ENCODE assay signal across 11 cellular contexts in the genomic region with DNA sequence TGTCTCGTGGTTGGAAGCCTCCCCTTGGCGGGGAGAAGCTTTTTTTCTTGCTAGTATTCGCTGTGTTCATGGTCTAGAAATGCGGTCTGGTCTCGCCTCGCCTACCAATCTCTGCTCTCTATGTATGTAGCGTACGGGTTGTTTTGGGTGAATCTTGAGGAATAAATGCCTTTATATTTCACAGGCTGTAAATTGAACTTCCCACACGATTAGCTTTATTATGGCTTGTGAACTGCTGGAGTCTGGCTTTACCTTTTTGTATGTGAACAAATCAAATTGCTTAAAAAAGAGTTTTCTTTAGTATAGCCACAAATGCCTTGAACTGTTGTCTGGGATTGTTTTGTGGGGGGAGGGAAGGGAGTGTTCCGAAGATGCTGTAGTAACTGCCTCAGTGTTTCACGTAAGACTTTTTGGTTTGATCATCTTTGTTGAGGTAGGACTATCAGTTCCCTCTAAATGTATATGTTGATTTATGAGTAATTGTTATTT. TPM values are rescaled to one million over a fixed set of nuclear protein-coding genes. Genes with fewer than 3 reads are reported as not detected.
A peak's percentile ranks its signal among the peaks of the same experiment; 100 is the strongest.
DNase-seq lines count a peak whose midpoint lies in the region; ATAC-seq lines count a peak whose summit lies in the region.
"Had no signal": no experiment of that assay in that cellular context is flagged by ENCODE, and none has a peak within 500 bp of the region (broad histone marks: within the 10 kb centered on the region; RNA-seq: fewer than 3 reads in every experiment).

No MANE protein-coding gene starts in this region.

- DNase-seq in NCI-H446 (lab: John Stamatoyannopoulos, UW) (peak; percentile 18 to 48), NCI-H446 treated with DMSO at 0.1 percent for 48 hours (lab: John Stamatoyannopoulos, UW) (no peak), HAP-1 (ENCODE audit: low spot score in 2 of 2) (no peak), putamen (ENCODE audit: low spot score) (no peak)
- no peak for DNase-seq in naive thymus-derived CD4-positive, alpha-beta T cell
- no peak for DNase-seq in central memory CD4-positive, alpha-beta T cell
- DNase-seq in stimulated activated CD8-positive, alpha-beta memory T cell treated with anti-CD3 and anti-CD28 coated beads, Interleukin-4, amount 100 ng/mL, for 48 hours: no peak
- DNase-seq: activated gamma-delta T cell, Karpas-422, kidney glomerular epithelial cell had no signal

- H3K9me3 ChIP-seq in HAP-1: no peaks in the 10 kb centered on the region
- no peaks in the 10 kb centered on the region for H3K9me3 ChIP-seq in naive thymus-derived CD4-positive, alpha-beta T cell (ENCODE audit: control insufficient read depth in 2 of 3, low read length in 3 of 3)

- peak overlapping the region; percentile 2 for H3K27ac Mint-ChIP-seq in activated naive CD8-positive, alpha-beta T cell
- H3K27ac Mint-ChIP-seq in naive thymus-derived CD4-positive, alpha-beta T cell: peak overlapping the region in 1 of 9 donors; percentile 51

- H3K9me3 Mint-ChIP-seq in activated naive CD8-positive, alpha-beta T cell (ENCODE audit: low read depth): no peaks in the 10 kb centered on the region
- H3K9me3 Mint-ChIP-seq in naive thymus-derived CD4-positive, alpha-beta T cell: no peaks in the 10 kb centered on the region

- H3K27me3 Mint-ChIP-seq in activated naive CD8-positive, alpha-beta T cell: peaks cover 44% of the 10 kb centered on the region
- H3K27me3 Mint-ChIP-seq in naive thymus-derived CD4-positive, alpha-beta T cell: peaks cover 66 to 72% (median 68%) of the 10 kb centered on the region in 5 donors

- in situ Hi-C loops in HAP-1 (cut with MboI; ENCODE audit: low sequenced_read_pairs): loop anchor here (25.0 kb wide), 1 partner anchor 192 kb away; no protein-coding TSS in a partner anchor

- H3K27me3 ChIP-seq in HAP-1 (ENCODE audit: low read depth): peaks cover 3% of the 10 kb centered on the region; the same call in 1 of the 2 replicates
- peaks cover 0 to 5% of the 10 kb centered on the region in 2 donors for H3K27me3 ChIP-seq in naive thymus-derived CD4-positive, alpha-beta T cell (ENCODE audit: control insufficient read depth in 2 of 2, insufficient read depth in 2 of 2, low read length in 2 of 2)

- peaks cover 12% of the 10 kb centered on the region for H3K4me1 Mint-ChIP-seq in activated naive CD8-positive, alpha-beta T cell (ENCODE audit: low read depth)
- peaks cover 8 to 18% (median 13%) of the 10 kb centered on the region in 7 donors for H3K4me1 Mint-ChIP-seq in naive thymus-derived CD4-positive, alpha-beta T cell

- H3K36me3 Mint-ChIP-seq in activated naive CD8-positive, alpha-beta T cell: peaks cover 4% of the 10 kb centered on the region
- H3K36me3 Mint-ChIP-seq in naive thymus-derived CD4-positive, alpha-beta T cell: peaks cover 0 to 5% (median 0%) of the 10 kb centered on the region in 5 donors

- H3K4me1 ChIP-seq in HAP-1: peaks cover 15% of the 10 kb centered on the region
- H3K4me1 ChIP-seq in naive thymus-derived CD4-positive, alpha-beta T cell (ENCODE audit: control insufficient read depth in 2 of 2, insufficient read depth in 2 of 2, low read length in 2 of 2): no peaks in the 10 kb centered on the region

- POLR2A ChIA-PET in naive thymus-derived CD4-positive, alpha-beta T cell (lab: Charles Lee): no interaction called here

- no peak for ATAC-seq in naive thymus-derived CD4-positive, alpha-beta T cell

- peak overlapping the region; percentile 80 for H3K4me3 Mint-ChIP-seq in activated naive CD8-positive, alpha-beta T cell
- peak overlapping the region in 9 of 10 donors; percentile 11 to 82 (median 68) for H3K4me3 Mint-ChIP-seq in naive thymus-derived CD4-positive, alpha-beta T cell

- H3K27ac ChIP-seq in naive thymus-derived CD4-positive, alpha-beta T cell (ENCODE audit: low read depth, low read length): no peak overlapping the region

- intact Hi-C loops in naive thymus-derived CD4-positive, alpha-beta T cell (cut with micrococcal nuclease): no loop called here

- 0 out of 2 replicates have a peak overlapping the region, but pooled peaks have one; percentile 19 for H3K4me3 ChIP-seq in HAP-1
- H3K4me3 ChIP-seq in naive thymus-derived CD4-positive, alpha-beta T cell (ENCODE audit: low read length): no peak overlapping the region

- H3K36me3 ChIP-seq in HAP-1 (replicated peaks): no peaks in the 10 kb centered on the region
- no peaks in the 10 kb centered on the region for H3K36me3 ChIP-seq in naive thymus-derived CD4-positive, alpha-beta T cell (ENCODE audit: control insufficient read depth in 2 of 3, insufficient read depth in 3 of 3, low read length in 3 of 3)

- CTCF ChIA-PET in naive thymus-derived CD4-positive, alpha-beta T cell (lab: Charles Lee): no interaction called here

RNA-seq across cellular contexts. Expression of a gene that starts 2.2 kb away (rescaled TPM):
- under 1 TPM in 2 of 5 experiments, not detected in 3; 0.12 to 0.53 TPM for total RNA-seq in naive thymus-derived CD4-positive, alpha-beta T cell
- not detected for polyA plus RNA-seq in naive thymus-derived CD4-positive, alpha-beta T cell

Comparison
In these comparisons a context has a peak if more than half of its experiments do, and no peak if none do; other contexts are left out.
1. DNase-seq: peak in NCI-H446 (2 of 2); none in NCI-H446 treated with DMSO at 0.1 percent for 48 hours (single experiment), HAP-1 (0 of 2), naive thymus-derived CD4-positive, alpha-beta T cell (0 of 9), putamen (single experiment), central memory CD4-positive, alpha-beta T cell (single experiment) and stimulated activated CD8-positive, alpha-beta memory T cell treated with anti-CD3 and anti-CD28 coated beads, Interleukin-4, amount 100 ng/mL, for 48 hours (single experiment).